In the genomic region with DNA sequence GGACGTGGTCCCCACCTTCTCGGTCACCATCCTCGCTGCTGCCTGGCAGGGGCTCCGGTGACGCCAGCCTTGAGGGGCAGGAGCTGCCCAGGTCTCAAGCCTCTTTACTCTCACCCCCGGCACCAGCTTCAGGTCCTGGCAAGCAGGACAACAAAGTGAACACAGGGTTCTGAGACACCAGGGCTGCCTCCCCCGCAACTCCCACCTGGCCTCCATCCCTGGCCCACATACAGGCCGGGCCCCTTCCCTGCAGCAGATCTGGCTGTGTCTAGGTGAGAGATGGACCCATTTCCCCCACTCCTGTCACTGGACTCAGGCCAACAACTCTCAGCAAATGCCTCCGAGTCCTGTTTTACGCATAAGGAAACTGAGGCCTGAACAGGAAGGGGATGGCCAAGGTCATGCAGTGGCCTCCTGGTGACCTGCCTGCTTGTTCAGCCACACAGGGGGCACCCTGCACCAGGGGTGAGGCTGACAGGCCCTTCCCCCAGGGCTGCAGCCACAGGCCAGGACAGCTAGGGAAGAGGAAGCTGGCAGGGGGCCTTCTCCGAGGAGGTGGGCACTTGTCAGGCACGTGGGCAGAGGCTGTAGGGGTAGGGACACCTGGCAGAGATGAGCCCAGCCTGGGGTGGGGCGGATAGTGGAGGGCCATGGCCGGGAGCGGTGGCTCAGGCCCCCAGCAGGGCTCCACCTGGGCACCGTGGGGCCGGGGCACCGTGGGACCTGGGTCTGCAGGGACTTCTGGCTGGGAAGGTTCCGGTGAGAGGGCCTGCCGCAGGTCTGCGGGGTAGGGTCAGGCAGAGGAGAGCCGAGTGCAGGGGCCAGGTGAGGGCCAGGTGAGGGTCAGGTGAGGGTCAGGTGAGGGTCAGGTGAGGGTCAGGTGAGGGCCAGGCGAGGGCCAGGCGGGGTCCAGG, we compare ENCODE assay signal across 8 cellular contexts. TPM values are rescaled to one million over a fixed set of nuclear protein-coding genes. Genes with fewer than 3 reads are reported as not detected.
DNase-seq lines count a peak whose midpoint lies in the region; ATAC-seq lines count a peak whose summit lies in the region.

No MANE protein-coding gene starts in this region.

- no CpG with 5 or more reads among the region's 24 CpGs for WGBS in iPS DF 6.9 (ENCODE audit: insufficient coverage, insufficient read length)

- H3K4me3 ChIP-seq in iPS DF 6.9 (ENCODE audit: low read length): peak overlapping the region; percentile 72; the same call in 1 of the 2 replicates

- no peaks in the 10 kb centered on the region for H3K27me3 Mint-ChIP-seq in activated CD4-positive, alpha-beta T cell treated with anti-CD3 and anti-CD28 coated beads for 36 hours
- H3K27me3 Mint-ChIP-seq in activated T-helper 2 cell treated with anti-CD3 and anti-CD28 coated beads, Interferon-gamma antibody, Interleukin-2, Interleukin-4, amounts not matched to agents 10 μg/mL and 5 μg/mL and 100 μg/mL, durations not matched to agents 14 hours and 24 hours and 36 hours (ENCODE audit: low read depth): no peaks in the 10 kb centered on the region

- POLR2A ChIA-PET in activated CD4-positive, alpha-beta T cell treated with anti-CD3 and anti-CD28 coated beads for 36 hours (lab: Charles Lee): no interaction called here

- intact Hi-C loops in activated CD4-positive, alpha-beta T cell treated with anti-CD3 and anti-CD28 coated beads for 36 hours (cut with DNase I, micrococcal nuclease): loop anchor here in 1 of 2 experiments (1.0 kb wide), 2 partner anchors 84 to 105 kb away; no protein-coding TSS in a partner anchor
- intact Hi-C loops in activated T-helper 2 cell treated with anti-CD3 and anti-CD28 coated beads, Interferon-gamma antibody, Interleukin-2, Interleukin-4, amounts not matched to agents 10 μg/mL and 5 μg/mL and 100 μg/mL, durations not matched to agents 14 hours and 24 hours and 36 hours (cut with micrococcal nuclease): no loop called here

- H3K9me3 ChIP-seq in iPS DF 6.9 (ENCODE audit: control insufficient read depth, insufficient read depth, low read length): no peaks in the 10 kb centered on the region

- CTCF ChIA-PET in activated CD4-positive, alpha-beta T cell treated with anti-CD3 and anti-CD28 coated beads for 36 hours (lab: Charles Lee): no interaction called here

- H3K36me3 Mint-ChIP-seq in activated CD4-positive, alpha-beta T cell treated with anti-CD3 and anti-CD28 coated beads for 36 hours (ENCODE audit: low read depth): no peaks in the 10 kb centered on the region
- no peaks in the 10 kb centered on the region for H3K36me3 Mint-ChIP-seq in activated T-helper 2 cell treated with anti-CD3 and anti-CD28 coated beads, Interferon-gamma antibody, Interleukin-2, Interleukin-4, amounts not matched to agents 10 μg/mL and 5 μg/mL and 100 μg/mL, durations not matched to agents 14 hours and 24 hours and 36 hours (ENCODE audit: low read depth)

- H3K4me3 Mint-ChIP-seq in activated CD4-positive, alpha-beta T cell treated with anti-CD3 and anti-CD28 coated beads for 36 hours: peak overlapping the region; percentile 37
- peak overlapping the region; percentile 55 for H3K4me3 Mint-ChIP-seq in activated T-helper 2 cell treated with anti-CD3 and anti-CD28 coated beads, Interferon-gamma antibody, Interleukin-2, Interleukin-4, amounts not matched to agents 10 μg/mL and 5 μg/mL and 100 μg/mL, durations not matched to agents 14 hours and 24 hours and 36 hours (ENCODE audit: low read depth)

- H3K4me1 ChIP-seq in iPS DF 6.9 (ENCODE audit: control insufficient read depth, insufficient read depth, low read length): peaks cover 8% of the 10 kb centered on the region

- no peak overlapping the region for H3K27ac ChIP-seq in iPS DF 6.9 (ENCODE audit: low read length)
- peak overlapping the region; percentile 65 for H3K27ac ChIP-seq in temporal lobe (ENCODE audit: low read depth, low read length)

- ATAC-seq in activated CD4-positive, alpha-beta T cell treated with anti-CD3 and anti-CD28 coated beads for 36 hours: no peak
- ATAC-seq in HG03432 (IDR thresholded peaks at IDR 0.05; ENCODE audit: unreplicated experiment): no peak

- H3K27ac Mint-ChIP-seq in activated CD4-positive, alpha-beta T cell treated with anti-CD3 and anti-CD28 coated beads for 36 hours: no peak overlapping the region
- peak overlapping the region; percentile 52 for H3K27ac Mint-ChIP-seq in activated T-helper 2 cell treated with anti-CD3 and anti-CD28 coated beads, Interferon-gamma antibody, Interleukin-2, Interleukin-4, amounts not matched to agents 10 μg/mL and 5 μg/mL and 100 μg/mL, durations not matched to agents 14 hours and 24 hours and 36 hours

- no peaks in the 10 kb centered on the region for H3K9me3 Mint-ChIP-seq in activated CD4-positive, alpha-beta T cell treated with anti-CD3 and anti-CD28 coated beads for 36 hours (ENCODE audit: low read depth)
- no peaks in the 10 kb centered on the region for H3K9me3 Mint-ChIP-seq in activated T-helper 2 cell treated with anti-CD3 and anti-CD28 coated beads, Interferon-gamma antibody, Interleukin-2, Interleukin-4, amounts not matched to agents 10 μg/mL and 5 μg/mL and 100 μg/mL, durations not matched to agents 14 hours and 24 hours and 36 hours

- H3K4me1 Mint-ChIP-seq in activated CD4-positive, alpha-beta T cell treated with anti-CD3 and anti-CD28 coated beads for 36 hours: no peaks in the 10 kb centered on the region
- H3K4me1 Mint-ChIP-seq in activated T-helper 2 cell treated with anti-CD3 and anti-CD28 coated beads, Interferon-gamma antibody, Interleukin-2, Interleukin-4, amounts not matched to agents 10 μg/mL and 5 μg/mL and 100 μg/mL, durations not matched to agents 14 hours and 24 hours and 36 hours (ENCODE audit: low read depth): peaks cover 4% of the 10 kb centered on the region

- DNase-seq in activated CD4-positive, alpha-beta T cell treated with anti-CD3 and anti-CD28 coated beads for 36 hours: no peak
- no peak for DNase-seq in activated CD4-positive, alpha-beta T cell treated with anti-CD3 and anti-CD28 coated beads, Interleukin-2, amount 50 U/mL, for 48 hours
- DNase-seq in activated T-helper 2 cell treated with anti-CD3 and anti-CD28 coated beads, Interferon-gamma antibody, Interleukin-2, Interleukin-4, amounts not matched to agents 10 μg/mL and 5 μg/mL and 100 μg/mL, durations not matched to agents 14 hours and 24 hours and 36 hours (ENCODE audit: low spot score): no peak
- DNase-seq in iPS DF 6.9 (ENCODE audit: low read depth, low spot score): no peak
- DNase-seq in SHP77 (lab: John Stamatoyannopoulos, UW): no peak
- no peak for DNase-seq in KG1 (lab: John Stamatoyannopoulos, UW)

- no peaks in the 10 kb centered on the region for H3K27me3 ChIP-seq in iPS DF 6.9 (ENCODE audit: control insufficient read depth, insufficient read depth, low read length)

- H3K36me3 ChIP-seq in iPS DF 6.9 (ENCODE audit: control insufficient read depth, insufficient read depth, low read length): no peaks in the 10 kb centered on the region; the same call in 1 of the 2 replicates

RNA-seq across cellular contexts. Expression of a gene that starts 46.7 kb away (rescaled TPM):
- not detected for total RNA-seq in activated CD4-positive, alpha-beta T cell treated with anti-CD3 and anti-CD28 coated beads for 36 hours
- total RNA-seq in activated T-helper 2 cell treated with anti-CD3 and anti-CD28 coated beads, Interferon-gamma antibody, Interleukin-2, Interleukin-4, amounts not matched to agents 10 μg/mL and 5 μg/mL and 100 μg/mL, durations not matched to agents 14 hours and 24 hours and 36 hours: not detected in 2 replicates
- total RNA-seq in temporal lobe: not detected

RNA-seq across cellular contexts. Expression of a gene that starts 47.5 kb away (rescaled TPM):
- under 1 TPM; 0.35 to 0.41 TPM for total RNA-seq in activated CD4-positive, alpha-beta T cell treated with anti-CD3 and anti-CD28 coated beads for 36 hours
- total RNA-seq in activated T-helper 2 cell treated with anti-CD3 and anti-CD28 coated beads, Interferon-gamma antibody, Interleukin-2, Interleukin-4, amounts not matched to agents 10 μg/mL and 5 μg/mL and 100 μg/mL, durations not matched to agents 14 hours and 24 hours and 36 hours: 0.48 and 0.89 TPM in 2 replicates
- 7.9 TPM for total RNA-seq in temporal lobe
